1 cellular context compared by ENCODE assay signal in genomic region chr17:33369876-33370275, GRCh38.
TF ChIP-seq lines count a peak whose summit lies in the region.

No MANE protein-coding gene starts in this region.

TF ChIP-seq in GM23338, 12 proteins besides CTCF, POLR2A, EP300 and RAD21 (continued from another document):
- TF ChIP-seq ZNF331 (CRISPR knock-in tag; IDR thresholded peaks at IDR 0.05; ENCODE audit: low read depth) (no peak), ZNF462 (CRISPR knock-in tag; IDR thresholded peaks at IDR 0.05) (no peak), POLR2AphosphoS5 (IDR thresholded peaks at IDR 0.05; ENCODE audit: low read depth) (no peak), ETS1 (IDR thresholded peaks at IDR 0.05) (no peak), CREB1 (CRISPR knock-in tag; IDR thresholded peaks at IDR 0.05; ENCODE audit: low read depth) (no peak), EZH2phosphoT487 (IDR thresholded peaks at IDR 0.05; ENCODE audit: unreplicated experiment) (no peak)
TF ChIP-seq in GM23338: peak in this region for 0.
